In genomic region chr6:109477725-109478124, GRCh38 we compare ENCODE assay signal across 11 cellular contexts. TPM values are rescaled to one million over a fixed set of nuclear protein-coding genes. Genes with fewer than 3 reads are reported as not detected.
DNase-seq lines count a peak whose midpoint lies in the region; ATAC-seq and TF ChIP-seq lines count a peak whose summit lies in the region.
"Had no signal": no experiment of that assay in that cellular context is flagged by ENCODE, and none has a peak within 500 bp of the region (broad histone marks: within the 10 kb centered on the region; RNA-seq: fewer than 3 reads in every experiment).

No MANE protein-coding gene starts in this region.

- ATAC-seq in GM21723 (IDR thresholded peaks at IDR 0.05; ENCODE audit: unreplicated experiment) (no peak), mucosa of descending colon (no peak)

- peak overlapping the region; percentile 58 for H3K9ac ChIP-seq in GM23248

- peaks cover 15% of the 10 kb centered on the region for H4K20me1 ChIP-seq in DOHH2 (ENCODE audit: control insufficient read depth, insufficient read depth, low read depth, low read length)
- H4K20me1 ChIP-seq in GM23248 (ENCODE audit: insufficient read depth): no peaks in the 10 kb centered on the region

- H3K36me3 ChIP-seq in DOHH2 (ENCODE audit: control insufficient read depth, low read length) (peaks cover 91% of the 10 kb centered on the region), GM23248 (ENCODE audit: low read depth) (peaks cover 37% of the 10 kb centered on the region), SJSA1 (peaks cover 86% of the 10 kb centered on the region), mucosa of descending colon (ENCODE audit: low read depth) (peaks cover 6% of the 10 kb centered on the region)
- H3K36me3 ChIP-seq: prostate gland had no signal

- intact Hi-C loops in mucosa of descending colon (cut with DNase I, micrococcal nuclease): no loop called here

- H3K4me1 ChIP-seq in DOHH2 (ENCODE audit: control insufficient read depth, low read length) (peaks cover 50% of the 10 kb centered on the region), GM23248 (ENCODE audit: insufficient read depth) (peaks cover 40% of the 10 kb centered on the region), SJSA1 (replicated peaks) (peaks cover 45% of the 10 kb centered on the region), mucosa of descending colon (ENCODE audit: low read depth) (peaks cover 46% of the 10 kb centered on the region)

- H3K27ac ChIP-seq in DOHH2 (ENCODE audit: low read depth, low read length) (no peak overlapping the region), GM23248 (peak overlapping the region; percentile 59), SJSA1 (peak overlapping the region; percentile 93)
- H3K27ac ChIP-seq: prostate gland had no signal

- peak overlapping the region; percentile 62 for H3K4me2 ChIP-seq in DOHH2 (ENCODE audit: low read length)
- peak overlapping the region; percentile 74 for H3K4me2 ChIP-seq in GM23248 (ENCODE audit: unreplicated experiment)

- in situ Hi-C loops in GM23248 (cut with MboI): no loop called here

- no peaks in the 10 kb centered on the region for H3K9me3 ChIP-seq in DOHH2 (ENCODE audit: control insufficient read depth, insufficient read depth, low read length)
- no peaks in the 10 kb centered on the region for H3K9me3 ChIP-seq in GM23248 (ENCODE audit: low read depth)
- H3K9me3 ChIP-seq in SJSA1 (replicated peaks): no peaks in the 10 kb centered on the region
- no peaks in the 10 kb centered on the region for H3K9me3 ChIP-seq in mucosa of descending colon
- H3K9me3 ChIP-seq: prostate gland had no signal

- H3F3A ChIP-seq in DOHH2 (ENCODE audit: control insufficient read depth, insufficient read depth): no peaks in the 10 kb centered on the region
- H3F3A ChIP-seq in GM23248 (ENCODE audit: insufficient read depth): no peaks in the 10 kb centered on the region

- no peak for DNase-seq in GM23248
- peak in 1 of 2 experiments; percentile 33 for DNase-seq in SJSA1 (ENCODE audit: low read depth in 1 of 2, low spot score in 2 of 2)
- peak; percentile 64 for DNase-seq in kidney tubule cell (ENCODE audit: low spot score)
- no peak for DNase-seq in stimulated activated CD4-positive, alpha-beta T cell treated with anti-CD3 and anti-CD28 coated beads, Interleukin-1b, Interleukin-23, amount 100 ng/mL, for 48 hours
- DNase-seq in mucosa of descending colon: no peak
- no peak for DNase-seq in activated CD8-positive, alpha-beta memory T cell treated with anti-CD3 and anti-CD28 coated beads, Interleukin-2, amount 50 U/mL, for 4 hours
- DNase-seq: amygdala, glutamatergic neuron had no signal

- H3K79me2 ChIP-seq in DOHH2 (ENCODE audit: control insufficient read depth, low read length): peaks cover 93% of the 10 kb centered on the region
- H3K79me2 ChIP-seq in GM23248 (ENCODE audit: insufficient read depth): peaks cover 64% of the 10 kb centered on the region

- TF ChIP-seq CTCF in DOHH2 (IDR thresholded peaks at IDR 0.05; ENCODE audit: low read depth, low read length, poor library complexity, severe bottlenecking) (no peak), mucosa of descending colon (IDR thresholded peaks at IDR 0.05) (no peak)

- H3K27me3 ChIP-seq in DOHH2 (ENCODE audit: control insufficient read depth, low read length) (no peaks in the 10 kb centered on the region), GM23248 (replicated peaks; ENCODE audit: insufficient read depth) (no peaks in the 10 kb centered on the region), SJSA1 (replicated peaks) (no peaks in the 10 kb centered on the region)

- WGBS in GM23248 (ENCODE audit: low coverage in 1 of 2, low lambda C conversion rate in 2 of 2, missing lambda C conversion rate in 2 of 2), 2 experiments: 9 to 17% methylated on average over 2 of the region's 2 CpGs

- peak overlapping the region; percentile 35; the same call in 1 of the 2 replicates for H2AFZ ChIP-seq in GM23248

- H3K9me2 ChIP-seq in DOHH2 (replicated peaks; ENCODE audit: control insufficient read depth, low read length) (no peaks in the 10 kb centered on the region), GM23248 (ENCODE audit: insufficient read depth) (no peaks in the 10 kb centered on the region)

- H3K4me3 ChIP-seq in DOHH2 (ENCODE audit: low read length) (peak overlapping the region; percentile 54), GM23248 (peak overlapping the region; percentile 57; the same call in 1 of the 2 replicates), SJSA1 (no peak overlapping the region), mucosa of descending colon (no peak overlapping the region)
- H3K4me3 ChIP-seq: prostate gland had no signal

RNA-seq across cellular contexts. Expression of gene ZBTB24, which starts 5.3 kb away (rescaled TPM):
- 6.8 and 7.6 TPM in 2 replicates for total RNA-seq in GM23248 (2014; rRNA removed; shearing (Covaris generic))
- 3.3 and 4.0 TPM in 2 replicates for polyA plus RNA-seq in GM23248 (2016; fragmentation: Nextera tagmentation; extraction: Ambion mirVana)
- 11.2 and 16.7 TPM in 2 replicates for total RNA-seq in SJSA1 (2014; rRNA removed; shearing (Covaris generic))
- 1 to 10 TPM; 6.5 to 7.7 (median 6.9) TPM for total RNA-seq in mucosa of descending colon

RNA-seq across cellular contexts. Expression of gene MICAL1, which starts 22.2 kb away (rescaled TPM):
- 57.8 and 60.6 TPM in 2 replicates for total RNA-seq in GM23248 (2014; rRNA removed; shearing (Covaris generic))
- 25.3 and 26.1 TPM in 2 replicates for polyA plus RNA-seq in GM23248 (2016; fragmentation: Nextera tagmentation; extraction: Ambion mirVana)
- 45.7 and 51.9 TPM in 2 replicates for total RNA-seq in SJSA1 (2014; rRNA removed; shearing (Covaris generic))
- 10 to 100 TPM; 43.1 to 72.9 (median 57.8) TPM for total RNA-seq in mucosa of descending colon

RNA-seq across cellular contexts. Expression of gene SMPD2, which starts 37.2 kb away (rescaled TPM):
- 6.4 and 14.2 TPM in 2 replicates for total RNA-seq in GM23248 (2014; rRNA removed; shearing (Covaris generic))
- polyA plus RNA-seq in GM23248 (2016; fragmentation: Nextera tagmentation; extraction: Ambion mirVana): 4.5 and 6.8 TPM in 2 replicates
- total RNA-seq in SJSA1 (2014; rRNA removed; shearing (Covaris generic)): 6.0 and 9.9 TPM in 2 replicates
- total RNA-seq in mucosa of descending colon: 10 to 100 TPM; 13.4 to 24.8 (median 22.7) TPM

RNA-seq across cellular contexts. Expression of gene PPIL6, which starts 37.3 kb away (rescaled TPM):
- 3.5 and 3.7 TPM in 2 replicates for total RNA-seq in GM23248 (2014; rRNA removed; shearing (Covaris generic))
- 2.8 and 3.5 TPM in 2 replicates for polyA plus RNA-seq in GM23248 (2016; fragmentation: Nextera tagmentation; extraction: Ambion mirVana)
- total RNA-seq in SJSA1 (2014; rRNA removed; shearing (Covaris generic)): 0.29 TPM in 1 of 2 replicates, not detected in the other
- 1 to 10 TPM in 2 of 3 donors, under 1 TPM in 1; 0.67 to 5.5 (median 2.9) TPM for total RNA-seq in mucosa of descending colon

Comparison
In these comparisons a context has a peak if more than half of its experiments do, and no peak if none do; other contexts are left out.
1. H3K4me3 ChIP-seq: peak in DOHH2 (single experiment) and GM23248 (single experiment); none in SJSA1 (single experiment) and mucosa of descending colon (single experiment).